Comparison of ENCODE assay signal across 27 cellular contexts in the genomic region with DNA sequence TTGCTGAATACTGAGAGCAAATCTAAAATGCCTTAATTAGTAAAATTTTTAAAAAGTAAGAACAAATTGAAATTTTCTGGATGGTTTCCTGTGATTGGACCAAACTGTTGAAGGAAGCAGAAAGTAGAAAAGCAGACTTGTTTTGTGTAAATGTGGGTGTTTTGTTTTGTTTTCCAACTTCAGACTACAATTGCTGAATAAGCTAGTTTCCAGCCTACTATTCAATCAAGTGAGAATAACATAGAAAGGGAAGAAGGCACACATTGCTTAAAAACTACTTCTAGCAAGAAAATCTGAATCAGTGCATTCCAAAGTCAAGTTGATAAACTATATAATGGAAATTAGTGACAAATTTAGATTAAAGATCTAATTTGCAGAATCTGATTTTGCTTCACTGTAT.
DNase-seq lines count a peak whose midpoint lies in the region; ATAC-seq, FAIRE-seq and TF ChIP-seq lines count a peak whose summit lies in the region.
"Had no signal": no experiment of that assay in that cellular context is flagged by ENCODE, and none has a peak within 500 bp of the region (broad histone marks: within the 10 kb centered on the region; RNA-seq: fewer than 3 reads in every experiment).

No MANE protein-coding gene starts in this region.

- CTCF ChIA-PET in HepG2 (lab: Yijun Ruan, JAX; ENCODE audit: low intra/inter-chr PET ratio, low total read pairs) = no interaction called here

- TF ChIP-seq POLR2A in HepG2 (IDR thresholded peaks at IDR 0.05; ENCODE audit: insufficient read depth in 1 of 2, low read depth in 2 of 2, low read length in 2 of 2) (no peak), right lobe of liver (IDR thresholded peaks at IDR 0.05) (no peak)

- no peaks in the 10 kb centered on the region for H3K79me2 ChIP-seq in HepG2 (ENCODE audit: insufficient read depth, low read length)

- intact Hi-C loops in HepG2 (cut with micrococcal nuclease; ENCODE audit: unreplicated experiment) = no loop called here
- intact Hi-C loops in right lobe of liver (cut with DNase I) = no loop called here
- intact Hi-C loops in left ventricle myocardium superior (cut with micrococcal nuclease) = no loop called here

- in situ Hi-C loops in HepG2 (cut with HindIII; ENCODE audit: extremely low pct_ligation_motif_present, low pct_unique_long_range_greater_than_20kb) = no loop called here

- POLR2A ChIA-PET in HepG2 (lab: Yijun Ruan, JAX) = no interaction called here

- TF ChIP-seq EP300 in HepG2 (IDR thresholded peaks at IDR 0.05; ENCODE audit: low read depth in 2 of 2, low read length in 2 of 2) = no peak
- no peak for TF ChIP-seq EP300 in HepG2 (CRISPR knock-in tag; IDR thresholded peaks at IDR 0.05; ENCODE audit: borderline replicate concordance)

- H3K27me3 ChIP-seq in HepG2 (ENCODE audit: control insufficient read depth in 1 of 2, insufficient read depth in 2 of 2, low read length in 2 of 2) = no peaks in the 10 kb centered on the region
- no peaks in the 10 kb centered on the region for H3K27me3 ChIP-seq in right lobe of liver
- H3K27me3 ChIP-seq: BE2C; BLaER1 treated with 17β-estradiol and CSF1 and Interleukin-3, amounts not matched to agents 10 nM and 100 nM had no signal

- H4K20me1 ChIP-seq in HepG2 (ENCODE audit: insufficient read depth, low read length) = no peaks in the 10 kb centered on the region
- H4K20me1 ChIP-seq: BLaER1 treated with 17β-estradiol and CSF1 and Interleukin-3, amounts not matched to agents 10 nM and 100 nM had no signal

- no peaks in the 10 kb centered on the region for H3K36me3 ChIP-seq in HepG2 (replicated peaks in 1 of 2; ENCODE audit: control insufficient read depth in 1 of 2, insufficient read depth in 2 of 2, low read length in 2 of 2)
- H3K36me3 ChIP-seq in right lobe of liver = no peaks in the 10 kb centered on the region
- H3K36me3 ChIP-seq: BE2C; BLaER1 treated with 17β-estradiol and CSF1 and Interleukin-3, amounts not matched to agents 10 nM and 100 nM; HAP-1 had no signal

- no peaks in the 10 kb centered on the region for H3K4me1 ChIP-seq in HepG2 (ENCODE audit: insufficient read depth, low read length)
- H3K4me1 ChIP-seq in right lobe of liver = no peaks in the 10 kb centered on the region
- H3K4me1 ChIP-seq: BE2C had no signal

- BruUV-seq in HepG2 (replicated peaks; lab: Mats Ljungman, UMichigan) = no TSS peak

- no peak overlapping the region for H3K27ac ChIP-seq in HepG2 (ENCODE audit: extremely low read length, insufficient read depth, low read length)
- H3K27ac ChIP-seq in right lobe of liver = no peak overlapping the region
- H3K27ac ChIP-seq: 22Rv1; BLaER1 treated with 17β-estradiol and CSF1 and Interleukin-3, amounts not matched to agents 10 nM and 100 nM had no signal

- no peak for DNase-seq in HepG2 (ENCODE audit: low spot score)
- DNase-seq in right lobe of liver = no peak
- peak; percentile 64 for DNase-seq in RPMI8226
- DNase-seq in NCI-H2196 (lab: John Stamatoyannopoulos, UW; ENCODE audit: unreplicated experiment) = no peak
- no peak for DNase-seq in left ventricle myocardium superior
- DNase-seq in DMS153 treated with DMSO at 0.1 percent for 48 hours (lab: John Stamatoyannopoulos, UW; ENCODE audit: unreplicated experiment) = no peak
- DNase-seq: ACHN; AML-193; BE2C; CD4-positive, alpha-beta T cell; CD8-positive, alpha-beta memory T cell; DMS 273 treated with DMSO at 0.1 percent for 48 hours; DMS53; DMS79 treated with DMSO at 0.1 percent for 48 hours; GF-D8; HFFc6 had no signal

- no peaks in the 10 kb centered on the region for H3K9me3 ChIP-seq in HepG2 (ENCODE audit: low read length)
- H3K9me3 ChIP-seq in right lobe of liver = no peaks in the 10 kb centered on the region
- H3K9me3 ChIP-seq: BE2C; BLaER1 treated with 17β-estradiol and CSF1 and Interleukin-3, amounts not matched to agents 10 nM and 100 nM; HAP-1 had no signal

- no peak for TF ChIP-seq CTCF in HepG2 (CRISPR knock-in tag; IDR thresholded peaks at IDR 0.05)
- no peak for TF ChIP-seq CTCF in right lobe of liver (IDR thresholded peaks at IDR 0.05)

- no peak for TF ChIP-seq RAD21 in HepG2 (CRISPR knock-in tag; IDR thresholded peaks at IDR 0.05)

- FAIRE-seq in HepG2 (lab: Jason Lieb, UNC) (no peak), endometrium (lab: Jason Lieb, UNC) (peak; percentile 37)
- FAIRE-seq: A204.1, D721Med, GM12891, GM18507, H54 had no signal

- no peak overlapping the region for H3K4me2 ChIP-seq in HepG2 (ENCODE audit: low read depth, low read length)
- H3K4me2 ChIP-seq: BLaER1 treated with 17β-estradiol and CSF1 and Interleukin-3, amounts not matched to agents 10 nM and 100 nM; GM23338 had no signal

- no peak for ATAC-seq in HepG2
- ATAC-seq in right lobe of liver = no peak
- ATAC-seq in HG03045 (IDR thresholded peaks at IDR 0.05; ENCODE audit: unreplicated experiment) = no peak
- no peak for ATAC-seq in left ventricle myocardium superior
- ATAC-seq: GM23338 had no signal

- H3K4me3 ChIP-seq in HepG2 (replicated peaks in 1 of 3; ENCODE audit: insufficient read depth in 1 of 3, low read depth in 2 of 3, low read length in 3 of 3) (no peak overlapping the region), right lobe of liver (no peak overlapping the region)
- H3K4me3 ChIP-seq: BLaER1 treated with 17β-estradiol and CSF1 and Interleukin-3, amounts not matched to agents 10 nM and 100 nM; GM23338; HAP-1 had no signal

- H2AFZ ChIP-seq in HepG2 (ENCODE audit: low read length) = no peak overlapping the region
- H2AFZ ChIP-seq: GM23338 had no signal

- H3K9ac ChIP-seq in HepG2 (ENCODE audit: insufficient read depth, low read depth, low read length) = no peak overlapping the region
- H3K9ac ChIP-seq: BLaER1 treated with 17β-estradiol and CSF1 and Interleukin-3, amounts not matched to agents 10 nM and 100 nM had no signal

TF ChIP-seq in HepG2, 621 proteins besides CTCF, POLR2A, EP300 and RAD21:
- TF ChIP-seq ZNF343 (CRISPR knock-in tag; IDR thresholded peaks at IDR 0.05) = no peak
- peak; percentile 43; the same call in 1 of the 2 replicates for TF ChIP-seq MAFF (IDR thresholded peaks at IDR 0.05; ENCODE audit: low read depth, low read length)
- peak; percentile 6 to 69; a peak in 2 of 4 replicates for TF ChIP-seq MAFK (conservative IDR thresholded peaks at IDR 0.05 in 1 of 2, IDR thresholded peaks at IDR 0.05 in 1 of 2; ENCODE audit: low read length in 2 of 2)
